ENCODE assay signal across 6 cellular contexts in genomic region chr19:49117677-49118564, GRCh38.
DNase-seq lines count a peak whose midpoint lies in the region; ATAC-seq and TF ChIP-seq lines count a peak whose summit lies in the region.

No MANE protein-coding gene starts in this region.

- DNase-seq in RWPE1 (ENCODE audit: low spot score) (no peak), fibroblast of mammary gland (ENCODE audit: low read depth) (no peak)
- no peak for DNase-seq in stimulated activated naive B cell treated with anti-CD40 and anti-IgM and Interleukin-4, amounts not matched to agents 10 μg/mL and 1 μg/mL and 100 μg/mL, for 72 hours

- peaks cover 36 to 61% of the 10 kb centered on the region in 2 donors for H3K4me1 Mint-ChIP-seq in stimulated activated naive B cell treated with anti-CD40 and anti-IgM and Interleukin-4, amounts not matched to agents 10 μg/mL and 1 μg/mL and 100 μg/mL, for 72 hours

- CTCF ChIA-PET in RWPE1 (lab: Yijun Ruan, JAX), result interaction anchor here (0.7 to 1.7 kb wide), 2 partner anchors 20 to 109 kb away, joined by 3 to 6 read pairs; no protein-coding TSS in a partner anchor

- H3K4me3 ChIP-seq in fibroblast of mammary gland (ENCODE audit: control insufficient read depth, low read depth, low read length), result peak overlapping the region; percentile 63

- H3K27ac ChIP-seq in RWPE1, result peak overlapping the region; percentile 88

- H3K36me3 Mint-ChIP-seq in stimulated activated naive B cell treated with anti-CD40 and anti-IgM and Interleukin-4, amounts not matched to agents 10 μg/mL and 1 μg/mL and 100 μg/mL, for 72 hours, result peaks cover 9 to 13% of the 10 kb centered on the region in 2 donors

- peak overlapping the region; percentile 95 for H3K27ac Mint-ChIP-seq in stimulated activated naive B cell treated with anti-CD40 and anti-IgM and Interleukin-4, amounts not matched to agents 10 μg/mL and 1 μg/mL and 100 μg/mL, for 72 hours

- H3K9me3 Mint-ChIP-seq in stimulated activated naive B cell treated with anti-CD40 and anti-IgM and Interleukin-4, amounts not matched to agents 10 μg/mL and 1 μg/mL and 100 μg/mL, for 72 hours, result no peaks in the 10 kb centered on the region

- no peak for ATAC-seq in stimulated activated naive B cell treated with anti-CD40 and anti-IgM and Interleukin-4, amounts not matched to agents 10 μg/mL and 1 μg/mL and 100 μg/mL, for 72 hours (replicated peaks)
- ATAC-seq in GM19452 (IDR thresholded peaks at IDR 0.05; ENCODE audit: unreplicated experiment) (no peak), HG02973 (IDR thresholded peaks at IDR 0.05; ENCODE audit: unreplicated experiment) (no peak), GM19328 (IDR thresholded peaks at IDR 0.05; ENCODE audit: unreplicated experiment) (no peak)

- peaks cover 13 to 21% of the 10 kb centered on the region in 2 donors for H3K27me3 Mint-ChIP-seq in stimulated activated naive B cell treated with anti-CD40 and anti-IgM and Interleukin-4, amounts not matched to agents 10 μg/mL and 1 μg/mL and 100 μg/mL, for 72 hours

- H3K4me3 Mint-ChIP-seq in stimulated activated naive B cell treated with anti-CD40 and anti-IgM and Interleukin-4, amounts not matched to agents 10 μg/mL and 1 μg/mL and 100 μg/mL, for 72 hours, result peak overlapping the region; percentile 87 to 92

- TF ChIP-seq CTCF in RWPE1 (conservative IDR thresholded peaks at IDR 0.05; ENCODE audit: low read depth), result no peak
- no peak for TF ChIP-seq CTCF in fibroblast of mammary gland (conservative IDR thresholded peaks at IDR 0.05; ENCODE audit: control insufficient read depth, insufficient read depth, low read depth, low read length)

- POLR2A ChIA-PET in RWPE1 (lab: Yijun Ruan, JAX; ENCODE audit: low non-redundant PET), result no interaction called here
